Comparison of ENCODE assay signal across 2 cellular contexts in the genomic region with DNA sequence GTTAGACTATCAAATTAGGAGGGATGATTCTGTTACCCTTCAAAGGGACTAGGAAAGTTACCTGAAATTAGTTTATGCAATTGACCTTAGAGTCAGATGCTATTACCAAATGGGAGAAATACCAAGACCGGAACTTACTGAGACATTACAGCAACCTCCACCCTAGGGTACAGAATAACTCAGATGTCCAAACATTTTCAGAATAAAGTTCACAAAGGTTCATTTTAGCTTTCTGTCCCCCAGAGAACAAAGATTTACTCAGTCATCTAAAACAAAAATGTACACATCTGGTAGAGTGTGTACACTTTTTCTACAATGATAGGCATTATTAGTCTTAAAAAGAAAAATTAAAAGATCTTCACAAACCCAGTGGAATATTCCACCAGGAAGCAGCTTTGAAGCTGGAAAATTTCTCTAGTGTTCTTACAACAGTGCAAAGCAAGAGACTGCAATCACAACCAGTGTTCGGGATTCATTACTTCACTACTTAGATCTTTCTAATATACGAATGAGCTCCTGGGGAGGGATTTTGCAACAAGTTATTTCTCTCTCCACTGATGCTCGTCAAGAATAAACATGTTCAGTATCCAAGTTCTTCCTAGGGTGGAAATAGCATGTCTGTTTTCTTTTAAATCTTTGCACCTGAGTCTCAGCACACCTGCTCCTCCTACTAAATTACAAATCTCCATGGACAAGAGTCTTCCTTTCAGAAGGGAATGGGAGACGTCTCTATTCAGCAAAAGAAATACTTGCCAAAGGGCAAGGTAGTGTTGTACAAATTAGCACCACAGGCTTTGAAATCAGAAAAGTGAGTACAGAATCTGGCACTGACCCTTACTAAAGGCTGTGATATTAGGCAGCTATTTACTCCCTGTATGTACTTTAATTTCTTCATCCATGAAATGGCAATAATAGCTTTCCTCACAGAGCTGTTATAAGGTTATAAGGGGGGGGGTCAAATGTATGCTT.
TF ChIP-seq lines count a peak whose summit lies in the region.

No MANE protein-coding gene starts in this region.

TF ChIP-seq in liver, 16 proteins besides CTCF, POLR2A, EP300 and RAD21:
- TF ChIP-seq RXRA (IDR thresholded peaks at IDR 0.05) (peak; percentile 37 to 67), GABPA (IDR thresholded peaks at IDR 0.05 in 1 of 2, conservative IDR thresholded peaks at IDR 0.05 in 1 of 2) (no peak), FOXA1 (IDR thresholded peaks at IDR 0.05) (no peak), SP1 (IDR thresholded peaks at IDR 0.05) (peak; percentile 33), HNF4A (conservative IDR thresholded peaks at IDR 0.05) (peak; percentile 42 to 75)

TF ChIP-seq in SK-N-SH, 30 proteins besides CTCF, POLR2A, EP300 and RAD21:
- TF ChIP-seq JUND (IDR thresholded peaks at IDR 0.05) (no peak), GABPA (IDR thresholded peaks at IDR 0.05; ENCODE audit: low read depth) (no peak), FOXM1 (IDR thresholded peaks at IDR 0.05; ENCODE audit: low read depth) (no peak), MXI1 (IDR thresholded peaks at IDR 0.05; ENCODE audit: low read depth, low read length) (no peak), RFX5 (IDR thresholded peaks at IDR 0.05; ENCODE audit: low read length) (no peak)
- TF ChIP-seq, protein P1, sequence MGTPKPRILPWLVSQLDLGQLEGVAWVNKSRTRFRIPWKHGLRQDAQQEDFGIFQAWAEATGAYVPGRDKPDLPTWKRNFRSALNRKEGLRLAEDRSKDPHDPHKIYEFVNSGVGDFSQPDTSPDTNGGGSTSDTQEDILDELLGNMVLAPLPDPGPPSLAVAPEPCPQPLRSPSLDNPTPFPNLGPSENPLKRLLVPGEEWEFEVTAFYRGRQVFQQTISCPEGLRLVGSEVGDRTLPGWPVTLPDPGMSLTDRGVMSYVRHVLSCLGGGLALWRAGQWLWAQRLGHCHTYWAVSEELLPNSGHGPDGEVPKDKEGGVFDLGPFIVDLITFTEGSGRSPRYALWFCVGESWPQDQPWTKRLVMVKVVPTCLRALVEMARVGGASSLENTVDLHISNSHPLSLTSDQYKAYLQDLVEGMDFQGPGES (IDR thresholded peaks at IDR 0.05; ENCODE audit: low read depth, low read length) = no peak
- TF ChIP-seq, protein P2, sequence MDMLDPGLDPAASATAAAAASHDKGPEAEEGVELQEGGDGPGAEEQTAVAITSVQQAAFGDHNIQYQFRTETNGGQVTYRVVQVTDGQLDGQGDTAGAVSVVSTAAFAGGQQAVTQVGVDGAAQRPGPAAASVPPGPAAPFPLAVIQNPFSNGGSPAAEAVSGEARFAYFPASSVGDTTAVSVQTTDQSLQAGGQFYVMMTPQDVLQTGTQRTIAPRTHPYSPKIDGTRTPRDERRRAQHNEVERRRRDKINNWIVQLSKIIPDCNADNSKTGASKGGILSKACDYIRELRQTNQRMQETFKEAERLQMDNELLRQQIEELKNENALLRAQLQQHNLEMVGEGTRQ (IDR thresholded peaks at IDR 0.05; ENCODE audit: borderline replicate concordance, low read depth, low read length) = no peak
- TF ChIP-seq, protein P3, sequence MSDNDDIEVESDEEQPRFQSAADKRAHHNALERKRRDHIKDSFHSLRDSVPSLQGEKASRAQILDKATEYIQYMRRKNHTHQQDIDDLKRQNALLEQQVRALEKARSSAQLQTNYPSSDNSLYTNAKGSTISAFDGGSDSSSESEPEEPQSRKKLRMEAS (IDR thresholded peaks at IDR 0.05; ENCODE audit: low read depth) = no peak
